17 cellular contexts compared by ENCODE assay signal in the genomic region with DNA sequence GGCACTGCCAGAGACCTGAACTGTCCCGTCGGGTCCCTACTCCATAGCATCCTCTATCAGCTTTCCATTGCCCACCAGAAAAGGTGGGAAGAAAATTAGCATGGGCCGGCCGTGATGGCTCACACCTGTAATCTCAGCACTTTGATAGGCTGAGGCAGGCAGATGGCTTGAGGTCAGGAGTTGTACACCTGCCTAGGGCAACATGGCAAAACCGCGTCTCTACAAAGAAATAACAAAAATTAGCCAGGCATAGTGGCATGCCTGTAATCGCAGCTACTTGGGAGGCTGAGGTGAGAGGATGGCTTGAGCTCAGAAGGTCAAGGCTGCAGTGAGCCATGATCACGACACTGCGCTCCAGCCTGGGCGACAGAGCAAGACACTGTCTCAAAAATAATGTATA. TPM values are rescaled to one million over a fixed set of nuclear protein-coding genes. Genes with fewer than 3 reads are reported as not detected.
DNase-seq lines count a peak whose midpoint lies in the region; ATAC-seq and TF ChIP-seq lines count a peak whose summit lies in the region.
"Had no signal": no experiment of that assay in that cellular context is flagged by ENCODE, and none has a peak within 500 bp of the region (broad histone marks: within the 10 kb centered on the region; RNA-seq: fewer than 3 reads in every experiment).

No MANE protein-coding gene starts in this region.

- H4K5ac ChIP-seq in H9 (ENCODE audit: insufficient read length, low read depth, low read length), result no peak overlapping the region

- no peak for DNase-seq in left ventricle myocardium inferior
- DNase-seq in Right ventricle myocardium superior, result no peak
- DNase-seq in H9, result no peak
- no peak for DNase-seq in dorsolateral prefrontal cortex
- DNase-seq in gastrocnemius medialis, result no peak
- DNase-seq in DMS79 treated with DMSO at 0.1 percent for 48 hours (lab: John Stamatoyannopoulos, UW), result no peak
- DNase-seq in middle frontal gyrus (ENCODE audit: extremely low spot score, low spot score), result no peak
- DNase-seq: DMS53, EL, Karpas-422, NCI-H1694, NCI-H2081 treated with DMSO at 0.1 percent for 48 hours, NCI-H524 treated with DMSO at 0.1 percent for 48 hours, NCI-H82 had no signal

- TF ChIP-seq CTCF in left ventricle myocardium inferior (IDR thresholded peaks at IDR 0.05; ENCODE audit: borderline replicate concordance) (no peak), H9 (conservative IDR thresholded peaks at IDR 0.05) (no peak), dorsolateral prefrontal cortex (IDR thresholded peaks at IDR 0.05 in 54 of 56, conservative IDR thresholded peaks at IDR 0.05 in 2 of 56; ENCODE audit: low read depth in 1 of 56, partially characterized antibody in 56 of 56) (no peak), gastrocnemius medialis (IDR thresholded peaks at IDR 0.05 in 4 of 5, conservative IDR thresholded peaks at IDR 0.05 in 1 of 5) (no peak)

- intact Hi-C loops in left ventricle myocardium inferior (cut with micrococcal nuclease) (no loop called here), Right ventricle myocardium superior (cut with DNase I) (no loop called here), dorsolateral prefrontal cortex (cut with DNase I) (no loop called here), gastrocnemius medialis (cut with DNase I; ENCODE audit: low total_unique reads) (no loop called here)

- H3K36me3 ChIP-seq in left ventricle myocardium inferior (no peaks in the 10 kb centered on the region), gastrocnemius medialis (no peaks in the 10 kb centered on the region)

- H3K4me1 ChIP-seq in left ventricle myocardium inferior, result peaks cover 53% of the 10 kb centered on the region
- H3K4me1 ChIP-seq in H9 (ENCODE audit: insufficient read depth, low read length), result peaks cover 16% of the 10 kb centered on the region
- peaks cover 53 to 66% of the 10 kb centered on the region in 2 donors for H3K4me1 ChIP-seq in gastrocnemius medialis

- H3K4ac ChIP-seq in H9 (ENCODE audit: low read depth, low read length), result no peak overlapping the region

- no peak overlapping the region for H3T11ph ChIP-seq in H9 (ENCODE audit: low read length)

- no peak overlapping the region for H3K18ac ChIP-seq in H9 (ENCODE audit: insufficient read length, low read depth, low read length)

- H3K4me3 ChIP-seq in left ventricle myocardium inferior (no peak overlapping the region), dorsolateral prefrontal cortex (peak overlapping the region in 32 of 59 donors; percentile 2 to 71 (median 52)), gastrocnemius medialis (no peak overlapping the region)

- no peak overlapping the region for H2BK5ac ChIP-seq in H9 (ENCODE audit: insufficient read length, low read length)

- no peak overlapping the region for H3K14ac ChIP-seq in H9 (ENCODE audit: insufficient read depth, low read length)

- no peak overlapping the region for H3K9ac ChIP-seq in H9 (ENCODE audit: extremely low read depth, insufficient read length, low read length)

- H3K27me3 Mint-ChIP-seq in H9 (ENCODE audit: low read depth), result no peaks in the 10 kb centered on the region; the same call in none of the 2 replicates

- no peak overlapping the region for H2BK120ac ChIP-seq in H9 (ENCODE audit: low read depth, low read length, poor library complexity, severe bottlenecking)

- no peaks in the 10 kb centered on the region for H3K79me1 ChIP-seq in H9 (ENCODE audit: insufficient read depth, low read depth, low read length, poor library complexity, severe bottlenecking)

- H2BK12ac ChIP-seq in H9 (ENCODE audit: insufficient read length, low read depth, low read length), result no peak overlapping the region

- no peak overlapping the region for H3K4me2 ChIP-seq in H9 (ENCODE audit: insufficient read depth, insufficient read length, low read length)

- no CpG with 5 or more reads among the region's 10 CpGs for WGBS in H9 (ENCODE audit: extremely low coverage, insufficient read length, low lambda C conversion rate)

- no peak overlapping the region for H2AFZ ChIP-seq in H9 (ENCODE audit: low read length)

- no peak overlapping the region for H3K4me3 Mint-ChIP-seq in H9

- 0 out of 5 replicates have a peak, but pooled peaks cover 0 to 3% of the 10 kb centered on the region in 2 experiments for H3K9me3 Mint-ChIP-seq in H9

- in situ Hi-C loops in gastrocnemius medialis (cut with MboI; ENCODE audit: low sequenced_read_pairs in 4 of 4), result no loop called here

- no peak overlapping the region for H2BK20ac ChIP-seq in H9 (ENCODE audit: low read depth, low read length, poor library complexity, severe bottlenecking)

- no peak for TF ChIP-seq POLR2A in gastrocnemius medialis (IDR thresholded peaks at IDR 0.05)

- H3K27me3 ChIP-seq in left ventricle myocardium inferior (ENCODE audit: low read depth) (no peaks in the 10 kb centered on the region), H9 (ENCODE audit: insufficient read depth, low read length) (no peaks in the 10 kb centered on the region), dorsolateral prefrontal cortex (no peaks in the 10 kb centered on the region), gastrocnemius medialis (no peaks in the 10 kb centered on the region)

- peaks cover 0 to 9% (median 3%) of the 10 kb centered on the region in 3 experiments; a peak in 3 of 7 replicates for H3K36me3 Mint-ChIP-seq in H9 (ENCODE audit: insufficient read depth in 1 of 3, low read depth in 3 of 3)

- no peak overlapping the region for H3K23ac ChIP-seq in H9 (ENCODE audit: insufficient read length, low read depth, low read length)

- H2AK5ac ChIP-seq in H9 (ENCODE audit: insufficient read length, low read length), result no peak overlapping the region

- H3K27ac Mint-ChIP-seq in H9, result peak overlapping the region in 2 of 3 experiments; percentile 42 to 85; a peak in 4 of 7 replicates

- ATAC-seq in Right ventricle myocardium superior (ENCODE audit: poor library complexity) (no peak), gastrocnemius medialis (no peak), GM21423 (IDR thresholded peaks at IDR 0.05; ENCODE audit: unreplicated experiment) (no peak)
- ATAC-seq: Right ventricle myocardium inferior had no signal

- no peaks in the 10 kb centered on the region for H3K79me2 ChIP-seq in H9 (ENCODE audit: insufficient read depth, low read length)

- H3K4me1 Mint-ChIP-seq in H9, result peaks cover 44 to 49% of the 10 kb centered on the region in 2 experiments

- H3K56ac ChIP-seq in H9 (ENCODE audit: insufficient read length, low read depth, low read length), result no peak overlapping the region

- no peaks in the 10 kb centered on the region for H3K23me2 ChIP-seq in H9 (ENCODE audit: insufficient read length, low read depth, low read length, poor library complexity, severe bottlenecking)

- no peak overlapping the region for H4K8ac ChIP-seq in H9 (replicated peaks; ENCODE audit: insufficient read length, low read depth, low read length)

- no peaks in the 10 kb centered on the region for H4K20me1 ChIP-seq in H9 (ENCODE audit: control insufficient read depth, insufficient read depth, insufficient read length)

- H4K91ac ChIP-seq in H9 (ENCODE audit: insufficient read length, low read depth, low read length), result no peak overlapping the region

- no peaks in the 10 kb centered on the region for H3K9me3 ChIP-seq in left ventricle myocardium inferior (replicated peaks)
- H3K9me3 ChIP-seq in H9 (ENCODE audit: control insufficient read depth, low read depth, low read length), result no peaks in the 10 kb centered on the region
- H3K9me3 ChIP-seq in gastrocnemius medialis, result no peaks in the 10 kb centered on the region

- peak overlapping the region; percentile 98 for H3K27ac ChIP-seq in left ventricle myocardium inferior (replicated peaks)
- no peak overlapping the region for H3K27ac ChIP-seq in H9 (ENCODE audit: insufficient read length, low read depth, low read length)
- H3K27ac ChIP-seq in dorsolateral prefrontal cortex, result peak overlapping the region in 58 of 59 donors; percentile 17 to 99 (median 94)
- H3K27ac ChIP-seq in gastrocnemius medialis, result peak overlapping the region; percentile 87 to 98 (median 96)
- H3K27ac ChIP-seq: C4-2B had no signal

- H2BK15ac ChIP-seq in H9 (ENCODE audit: low read depth, low read length), result no peak overlapping the region

RNA-seq across cellular contexts. Expression of a gene that starts 3.5 kb away (rescaled TPM):
- total RNA-seq in left ventricle myocardium inferior, result 2.7 TPM
- total RNA-seq in Right ventricle myocardium superior, result 2.5 TPM
- 2.3 and 3.0 TPM in 2 replicates for total RNA-seq in H9 (2021)
- 100 to 1,000 TPM in 45 of 120 experiments, 10 to 100 TPM in 75; 42.3 to 286 (median 91.0) TPM for total RNA-seq in dorsolateral prefrontal cortex
- total RNA-seq in gastrocnemius medialis, result 10 to 100 TPM in 3 of 4 donors, 1 to 10 TPM in 1; 9.3 to 22.2 (median 13.3) TPM

Comparison
In these comparisons a context has a peak if more than half of its experiments do, and no peak if none do; other contexts are left out.
1. H3K4me3 ChIP-seq: peak in dorsolateral prefrontal cortex (32 of 59); none in left ventricle myocardium inferior (single experiment) and gastrocnemius medialis (0 of 4).